8 cellular contexts compared by ENCODE assay signal in the genomic region with DNA sequence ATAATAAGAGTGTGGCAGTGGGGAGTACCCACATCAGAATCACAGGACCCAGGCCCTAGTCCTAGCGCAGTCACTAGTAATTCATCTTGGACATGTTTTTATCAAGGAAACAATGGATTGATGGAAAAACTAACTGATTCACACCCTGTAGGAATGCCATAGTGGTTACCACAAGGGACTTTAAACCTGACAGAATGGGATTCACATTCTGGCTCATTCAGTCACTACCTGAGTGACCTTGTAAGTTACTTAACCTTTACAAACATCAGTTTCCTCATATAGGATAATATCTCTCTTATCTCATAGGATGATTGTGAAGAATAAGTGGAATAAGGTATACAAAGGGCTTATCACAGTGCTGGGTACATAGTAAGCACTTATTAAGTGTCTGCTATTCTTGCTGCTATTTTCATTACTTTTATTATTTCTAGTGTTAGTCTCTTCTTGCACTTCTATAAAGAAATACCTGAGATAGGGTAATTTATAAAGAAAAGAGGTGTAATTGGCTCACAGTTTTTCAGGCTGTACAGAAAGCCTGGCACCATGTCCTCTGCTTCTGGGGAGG.
"Had no signal": no experiment of that assay in that cellular context is flagged by ENCODE, and none has a peak within 500 bp of the region (broad histone marks: within the 10 kb centered on the region; RNA-seq: fewer than 3 reads in every experiment).

No MANE protein-coding gene starts in this region.

- ATAC-seq: GM12878 had no signal

- H3K4me3 ChIP-seq: GM12878 had no signal

- DNase-seq: GDM1, GF-D8 had no signal

- FAIRE-seq: G401.6, GM12878, GM12891, GM12892, GM18507, GM19239 had no signal
